Comparison of ENCODE assay signal across 16 cellular contexts in genomic region chr15:100686021-100686724, GRCh38.
DNase-seq lines count a peak whose midpoint lies in the region; ATAC-seq, FAIRE-seq and TF ChIP-seq lines count a peak whose summit lies in the region.
"Had no signal": no experiment of that assay in that cellular context is flagged by ENCODE, and none has a peak within 500 bp of the region (broad histone marks: within the 10 kb centered on the region; RNA-seq: fewer than 3 reads in every experiment).

No MANE protein-coding gene starts in this region.

- TF ChIP-seq CTCF in brain microvascular endothelial cell (IDR thresholded peaks at IDR 0.05; ENCODE audit: low read depth, low read length, missing control alignments) = no peak
- no peak for TF ChIP-seq CTCF in left lung (IDR thresholded peaks at IDR 0.05)
- TF ChIP-seq CTCF in smooth muscle cell (IDR thresholded peaks at IDR 0.05; ENCODE audit: borderline replicate concordance, insufficient read depth, poor library complexity, severe bottlenecking) = no peak

- H3K9ac ChIP-seq in GM23248 = peak overlapping the region; percentile 79
- H3K9ac ChIP-seq in subcutaneous abdominal adipose tissue (ENCODE audit: low read length in 5 of 5) = peak overlapping the region in 1 of 5 donors; percentile 32
- H3K9ac ChIP-seq in smooth muscle cell (ENCODE audit: low read depth) = no peak overlapping the region

- H3K9me3 ChIP-seq in GM23248 (ENCODE audit: low read depth) = no peaks in the 10 kb centered on the region
- no peaks in the 10 kb centered on the region for H3K9me3 ChIP-seq in left lung
- H3K9me3 ChIP-seq in subcutaneous abdominal adipose tissue (ENCODE audit: control insufficient read depth in 5 of 5, low read length in 5 of 5) = no peaks in the 10 kb centered on the region
- H3K9me3 ChIP-seq in smooth muscle cell (replicated peaks; ENCODE audit: low read depth) = no peaks in the 10 kb centered on the region

- H3K79me2 ChIP-seq in GM23248 (ENCODE audit: insufficient read depth) (no peaks in the 10 kb centered on the region), smooth muscle cell (ENCODE audit: low read depth) (no peaks in the 10 kb centered on the region)

- 8 to 16% methylated on average over 23 of the region's 23 CpGs for WGBS in GM23248 (ENCODE audit: low coverage in 1 of 2, low lambda C conversion rate in 2 of 2, missing lambda C conversion rate in 2 of 2), 2 experiments
- WGBS in smooth muscle cell (ENCODE audit: low lambda C conversion rate) = 91% methylated on average over 21 of the region's 23 CpGs

- FAIRE-seq in GM19239 (lab: Jason Lieb, UNC) = no peak
- FAIRE-seq: colon had no signal

- intact Hi-C loops in left lung (cut with DNase I) = no loop called here

- H3K4me1 ChIP-seq in GM23248 (ENCODE audit: insufficient read depth) (peaks cover 26% of the 10 kb centered on the region), left lung (no peaks in the 10 kb centered on the region), subcutaneous abdominal adipose tissue (ENCODE audit: control insufficient read depth in 5 of 5, insufficient read depth in 5 of 5, low read length in 5 of 5) (peaks cover 7 to 47% (median 24%) of the 10 kb centered on the region in 5 donors), smooth muscle cell (ENCODE audit: low read depth) (peaks cover 8% of the 10 kb centered on the region)

- H4K20me1 ChIP-seq in GM23248 (ENCODE audit: insufficient read depth) (no peaks in the 10 kb centered on the region), smooth muscle cell (ENCODE audit: low read depth) (no peaks in the 10 kb centered on the region)

- H3K4me2 ChIP-seq in GM23248 (ENCODE audit: unreplicated experiment) (peak overlapping the region; percentile 88), smooth muscle cell (no peak overlapping the region)

- H3F3A ChIP-seq in GM23248 (ENCODE audit: insufficient read depth) = peaks cover 32% of the 10 kb centered on the region
- H3F3A ChIP-seq in smooth muscle cell (ENCODE audit: low read depth) = no peaks in the 10 kb centered on the region

- peak overlapping the region; percentile 64 for H3K4me3 ChIP-seq in GM23248
- no peak overlapping the region for H3K4me3 ChIP-seq in brain microvascular endothelial cell (ENCODE audit: low read depth, low read length)
- H3K4me3 ChIP-seq in left lung = no peak overlapping the region
- no peak overlapping the region for H3K4me3 ChIP-seq in subcutaneous abdominal adipose tissue (ENCODE audit: low read depth in 1 of 5, low read length in 5 of 5)
- H3K4me3 ChIP-seq in smooth muscle cell = no peak overlapping the region

- peak; percentile 78 for DNase-seq in GM23248
- DNase-seq in brain microvascular endothelial cell = no peak
- no peak for DNase-seq in left lung
- no peak for DNase-seq in germinal center (ENCODE audit: low spot score)
- no peak for DNase-seq in GM19239 (ENCODE audit: insufficient read length, low spot score)
- no peak for DNase-seq in smooth muscle cell (lab: John Stamatoyannopoulos, UW; ENCODE audit: unreplicated experiment)
- DNase-seq: activated CD4-positive, alpha-beta T cell treated with anti-CD3 and anti-CD28 coated beads, Interleukin-2, amount 50 U/mL, for 1 hour; activated T-cell treated with anti-CD3 and anti-CD28 coated beads, Interleukin-2, amount 50 U/mL, for 4 hours; DMS53; mammary epithelial cell; NCI-H187; NCI-H748 treated with DMSO at 0.1 percent for 48 hours; T1000 had no signal

- H3K27me3 ChIP-seq in GM23248 (replicated peaks; ENCODE audit: insufficient read depth) (no peaks in the 10 kb centered on the region), brain microvascular endothelial cell (replicated peaks) (no peaks in the 10 kb centered on the region), left lung (no peaks in the 10 kb centered on the region), subcutaneous abdominal adipose tissue (ENCODE audit: control insufficient read depth in 5 of 5, insufficient read depth in 4 of 5, low read length in 5 of 5) (peaks cover 0 to 8% (median 0%) of the 10 kb centered on the region in 5 donors), smooth muscle cell (ENCODE audit: low read depth) (no peaks in the 10 kb centered on the region)

- in situ Hi-C loops in GM23248 (cut with MboI) = no loop called here
- in situ Hi-C loops in brain microvascular endothelial cell (cut with HindIII; ENCODE audit: low pct_ligation_motif_present, low sequenced_read_pairs) = no loop called here

- H3K27ac ChIP-seq in GM23248 (peak overlapping the region; percentile 98), brain microvascular endothelial cell (peak overlapping the region; percentile 93), left lung (peak overlapping the region in 1 of 2 donors; percentile 33), subcutaneous abdominal adipose tissue (ENCODE audit: low read depth, low read length) (peak overlapping the region; percentile 54), smooth muscle cell (ENCODE audit: low read depth) (no peak overlapping the region)

- H3K9me2 ChIP-seq in GM23248 (ENCODE audit: insufficient read depth) = no peaks in the 10 kb centered on the region

- H3K36me3 ChIP-seq in GM23248 (ENCODE audit: low read depth) = no peaks in the 10 kb centered on the region
- H3K36me3 ChIP-seq in brain microvascular endothelial cell (replicated peaks) = no peaks in the 10 kb centered on the region
- no peaks in the 10 kb centered on the region for H3K36me3 ChIP-seq in left lung
- H3K36me3 ChIP-seq in subcutaneous abdominal adipose tissue (ENCODE audit: control insufficient read depth in 5 of 5, insufficient read depth in 5 of 5, low read length in 5 of 5) = no peaks in the 10 kb centered on the region
- H3K36me3 ChIP-seq in smooth muscle cell (ENCODE audit: low read depth) = no peaks in the 10 kb centered on the region

- H2AFZ ChIP-seq in GM23248 (peak overlapping the region; percentile 69), smooth muscle cell (ENCODE audit: low read depth) (no peak overlapping the region)

- peak; percentile 7 for ATAC-seq in left lung
- ATAC-seq in GM19035 (IDR thresholded peaks at IDR 0.05; ENCODE audit: unreplicated experiment) = no peak
- ATAC-seq: activated T-cell treated with anti-CD3 and anti-CD28 coated beads, Interleukin-2, amount 50 U/mL, for 4 hours had no signal
